In the genomic region with DNA sequence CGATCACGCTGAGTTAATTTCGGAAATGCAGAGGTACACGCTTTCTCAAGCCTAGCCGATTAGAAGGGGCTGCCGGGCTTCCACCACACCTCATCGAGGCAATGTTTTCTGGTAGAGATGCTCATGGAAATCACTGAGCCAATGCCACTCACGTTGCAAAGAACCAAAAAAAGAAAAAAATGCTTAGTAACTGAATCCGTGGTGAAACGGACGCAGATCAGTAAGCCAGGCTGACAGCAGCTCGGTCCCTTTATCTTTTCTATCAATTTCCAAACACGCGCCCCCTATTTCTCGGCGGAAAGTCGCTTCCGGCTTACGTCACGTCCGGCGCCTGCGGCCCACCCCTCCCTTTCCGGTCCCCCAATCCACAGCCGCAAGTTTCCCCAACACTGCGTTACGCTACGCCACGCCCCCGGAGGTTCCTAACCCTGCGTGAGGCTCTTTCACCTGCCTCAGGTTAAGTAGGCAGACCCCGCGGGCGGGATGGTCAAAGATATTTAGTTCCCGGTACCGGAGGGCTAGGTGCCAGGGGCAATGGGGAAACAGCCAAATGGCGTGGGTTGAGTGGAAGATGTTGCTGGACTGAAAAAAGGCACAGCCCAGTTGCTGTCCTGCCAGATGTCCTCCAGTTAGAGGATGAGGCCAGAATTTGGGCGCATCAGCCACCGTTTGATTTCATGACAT, we compare ENCODE assay signal across 8 cellular contexts. TPM values are rescaled to one million over a fixed set of nuclear protein-coding genes. Genes with fewer than 3 reads are reported as not detected.
DNase-seq lines count a peak whose midpoint lies in the region; TF ChIP-seq lines count a peak whose summit lies in the region.

A gene with protein sequence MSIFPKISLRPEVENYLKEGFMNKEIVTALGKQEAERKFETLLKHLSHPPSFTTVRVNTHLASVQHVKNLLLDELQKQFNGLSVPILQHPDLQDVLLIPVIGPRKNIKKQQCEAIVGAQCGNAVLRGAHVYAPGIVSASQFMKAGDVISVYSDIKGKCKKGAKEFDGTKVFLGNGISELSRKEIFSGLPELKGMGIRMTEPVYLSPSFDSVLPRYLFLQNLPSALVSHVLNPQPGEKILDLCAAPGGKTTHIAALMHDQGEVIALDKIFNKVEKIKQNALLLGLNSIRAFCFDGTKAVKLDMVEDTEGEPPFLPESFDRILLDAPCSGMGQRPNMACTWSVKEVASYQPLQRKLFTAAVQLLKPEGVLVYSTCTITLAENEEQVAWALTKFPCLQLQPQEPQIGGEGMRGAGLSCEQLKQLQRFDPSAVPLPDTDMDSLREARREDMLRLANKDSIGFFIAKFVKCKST (minus strand): TSS at position 264 of the 684 bp plus-strand sequence. CDS start 384 bp downstream, outside the sequence.

- H3K27ac Mint-ChIP-seq in activated naive CD4-positive, alpha-beta T cell treated with anti-CD3 and anti-CD28 coated beads, Interleukin-2, amount 50 U/mL, for 24 hours, result peak within 1 kb of the TSS; percentile 97
- peak within 1 kb of the TSS; percentile 97 for H3K27ac Mint-ChIP-seq in glutamatergic neuron (ENCODE audit: unreplicated experiment)

- no peaks in the 10 kb centered on the region for H3K27me3 ChIP-seq in SK-N-SH (ENCODE audit: insufficient read depth)
- H3K27me3 ChIP-seq in osteoblast (ENCODE audit: insufficient read depth, low read length), result no peaks in the 10 kb centered on the region
- no peaks in the 10 kb centered on the region for H3K27me3 ChIP-seq in thymus (ENCODE audit: control insufficient read depth, insufficient read depth)

- TF ChIP-seq CTCF in HEK293 (tag by site-specific recombination; IDR thresholded peaks at IDR 0.05) (peak; percentile 43; the same call in 1 of the 2 replicates), SK-N-SH (IDR thresholded peaks at IDR 0.05) (no peak), glutamatergic neuron (IDR thresholded peaks at IDR 0.05; ENCODE audit: partially characterized antibody, unreplicated experiment) (no peak), osteoblast (IDR thresholded peaks at IDR 0.05; ENCODE audit: extremely low read depth, low read depth, low read length) (no peak)

- H3K4me1 Mint-ChIP-seq in activated naive CD4-positive, alpha-beta T cell treated with anti-CD3 and anti-CD28 coated beads, Interleukin-2, amount 50 U/mL, for 24 hours, result peaks cover 52% of the 10 kb centered on the region
- peaks cover 11% of the 10 kb centered on the region for H3K4me1 Mint-ChIP-seq in glutamatergic neuron (ENCODE audit: low read depth, unreplicated experiment)

- H3K36me3 Mint-ChIP-seq in activated naive CD4-positive, alpha-beta T cell treated with anti-CD3 and anti-CD28 coated beads, Interleukin-2, amount 50 U/mL, for 24 hours, result peaks cover 4% of the 10 kb centered on the region
- H3K36me3 Mint-ChIP-seq in glutamatergic neuron (ENCODE audit: unreplicated experiment), result no peaks in the 10 kb centered on the region

- H3K9me3 Mint-ChIP-seq in activated naive CD4-positive, alpha-beta T cell treated with anti-CD3 and anti-CD28 coated beads, Interleukin-2, amount 50 U/mL, for 24 hours, result no peaks in the 10 kb centered on the region
- peaks cover 3% of the 10 kb centered on the region for H3K9me3 Mint-ChIP-seq in glutamatergic neuron (ENCODE audit: unreplicated experiment)

- no peaks in the 10 kb centered on the region; the same call in 1 of the 2 replicates for H3K4me1 ChIP-seq in HEK293 (ENCODE audit: control insufficient read depth, insufficient read depth, low read length)
- no peaks in the 10 kb centered on the region; a peak in 2 of 4 replicates for H3K4me1 ChIP-seq in SK-N-SH (ENCODE audit: control insufficient read depth in 1 of 2, insufficient read depth in 2 of 2, low read depth in 1 of 2, low read length in 1 of 2)
- H3K4me1 ChIP-seq in osteoblast (ENCODE audit: insufficient read depth, low read length), result peaks cover 13% of the 10 kb centered on the region
- peaks cover 11% of the 10 kb centered on the region for H3K4me1 ChIP-seq in thymus (ENCODE audit: control insufficient read depth, insufficient read depth, low read length)

- H4K20me1 ChIP-seq in SK-N-SH (ENCODE audit: insufficient read depth), result no peaks in the 10 kb centered on the region
- H4K20me1 ChIP-seq in osteoblast (ENCODE audit: insufficient read depth, low read length), result no peaks in the 10 kb centered on the region

- H3K9me3 ChIP-seq in HEK293 (ENCODE audit: control insufficient read depth, insufficient read depth, low read depth, low read length) (no peaks in the 10 kb centered on the region), SK-N-SH (no peaks in the 10 kb centered on the region), osteoblast (ENCODE audit: low read depth, low read length) (no peaks in the 10 kb centered on the region), thymus (ENCODE audit: control insufficient read depth) (no peaks in the 10 kb centered on the region)

- CTCF ChIA-PET in HEK293 (lab: Yijun Ruan, JAX), result interaction anchor here (0.6 kb wide), 1 partner anchor 24 kb away, joined by 3 read pairs; no protein-coding TSS in a partner anchor
- CTCF ChIA-PET in SK-N-SH (lab: Yijun Ruan, JAX), result interaction anchor here (0.7 kb wide), 1 partner anchor 1287 kb away, joined by 3 read pairs; no protein-coding TSS in a partner anchor

- H3K27ac ChIP-seq in HEK293 (ENCODE audit: extremely low read depth, low read depth, low read length), result peak within 1 kb of the TSS; percentile 42; the same call in 1 of the 2 replicates
- peak within 1 kb of the TSS; percentile 74 to 93 for H3K27ac ChIP-seq in SK-N-SH (ENCODE audit: low read depth in 2 of 2, low read length in 1 of 2)
- peak within 1 kb of the TSS; percentile 80 for H3K27ac ChIP-seq in osteoblast (ENCODE audit: low read depth, low read length)
- peak within 1 kb of the TSS; percentile 95 for H3K27ac ChIP-seq in thymus (ENCODE audit: low read depth)

- H3K36me3 ChIP-seq in HEK293 (ENCODE audit: control insufficient read depth in 2 of 2, insufficient read depth in 1 of 2, low read length in 2 of 2), result peaks cover 3 to 10% of the 10 kb centered on the region in 2 experiments
- peaks cover 0 to 7% of the 10 kb centered on the region in 2 experiments for H3K36me3 ChIP-seq in SK-N-SH (replicated peaks in 1 of 2; ENCODE audit: control insufficient read depth in 1 of 2, insufficient read depth in 2 of 2, low read length in 1 of 2)
- no peaks in the 10 kb centered on the region for H3K36me3 ChIP-seq in osteoblast (ENCODE audit: insufficient read depth, low read length)
- no peaks in the 10 kb centered on the region for H3K36me3 ChIP-seq in thymus (ENCODE audit: control insufficient read depth, insufficient read depth)

- peaks cover 30% of the 10 kb centered on the region for H3K79me2 ChIP-seq in SK-N-SH (ENCODE audit: insufficient read depth)
- H3K79me2 ChIP-seq in osteoblast (ENCODE audit: insufficient read depth, low read length), result peaks cover 23% of the 10 kb centered on the region

- H3K4me2 ChIP-seq in SK-N-SH (peak within 1 kb of the TSS; percentile 83), osteoblast (ENCODE audit: insufficient read depth, low read length) (peak within 1 kb of the TSS; percentile 95)

- under 1% methylated on average over 39 of the region's 39 CpGs for WGBS in SK-N-SH (ENCODE audit: low lambda C conversion rate)
- under 1% methylated on average over 39 of the region's 39 CpGs for WGBS in thymus

- no peaks in the 10 kb centered on the region for H3K9me2 ChIP-seq in SK-N-SH

- no peaks in the 10 kb centered on the region for H3F3A ChIP-seq in SK-N-SH (replicated peaks; ENCODE audit: insufficient read depth)

- no peak for TF ChIP-seq EP300 in SK-N-SH (IDR thresholded peaks at IDR 0.05; ENCODE audit: borderline replicate concordance in 1 of 2, low read depth in 1 of 2, low read length in 1 of 2)

- POLR2A ChIA-PET in HEK293 (lab: Yijun Ruan, JAX), result interaction anchor here (0.6 to 1.0 kb wide), 2 partner anchors 8 to 316 kb away, joined by 3 to 5 read pairs; partner anchors contain the start of gene ARL5B
- POLR2A ChIA-PET in SK-N-SH (lab: Yijun Ruan, JAX), result interaction anchor here (0.7 kb wide), 1 partner anchor 53 kb away, joined by 4 read pairs; no protein-coding TSS in a partner anchor

- peak within 1 kb of the TSS; percentile 70 for H3K4me3 ChIP-seq in HEK293 (ENCODE audit: low read depth, low read length)
- H3K4me3 ChIP-seq in SK-N-SH (ENCODE audit: low read depth in 2 of 2, low read length in 1 of 2), result peak within 1 kb of the TSS; percentile 85 to 87
- H3K4me3 ChIP-seq in osteoblast (ENCODE audit: insufficient read depth, low read length), result peak within 1 kb of the TSS; percentile 84
- H3K4me3 ChIP-seq in thymus (ENCODE audit: low read length), result peak within 1 kb of the TSS; percentile 62

- peak within 1 kb of the TSS; percentile 96 for H3K4me3 Mint-ChIP-seq in activated naive CD4-positive, alpha-beta T cell treated with anti-CD3 and anti-CD28 coated beads, Interleukin-2, amount 50 U/mL, for 24 hours
- peak within 1 kb of the TSS; percentile 97 for H3K4me3 Mint-ChIP-seq in glutamatergic neuron (ENCODE audit: unreplicated experiment)

- H3K27me3 Mint-ChIP-seq in activated naive CD4-positive, alpha-beta T cell treated with anti-CD3 and anti-CD28 coated beads, Interleukin-2, amount 50 U/mL, for 24 hours, result no peaks in the 10 kb centered on the region
- H3K27me3 Mint-ChIP-seq in glutamatergic neuron (ENCODE audit: unreplicated experiment), result peaks cover 2% of the 10 kb centered on the region

- TF ChIP-seq RAD21 in SK-N-SH (IDR thresholded peaks at IDR 0.05; ENCODE audit: low read length), result no peak

- peak; percentile 59 for DNase-seq in GM04504 (ENCODE audit: low read depth)
- peak; percentile 82 for DNase-seq in MV-4-11 (lab: John Stamatoyannopoulos, UW)
- DNase-seq in SK-N-SH, result peak; percentile 82
- peak; percentile 92 for DNase-seq in glutamatergic neuron
- peak; percentile 84 for DNase-seq in osteoblast (ENCODE audit: insufficient read length, low spot score, missing footprints)

- peak within 1 kb of the TSS; percentile 68 for H3K9ac ChIP-seq in SK-N-SH

- H2AFZ ChIP-seq in SK-N-SH (ENCODE audit: low read depth) (peak within 1 kb of the TSS; percentile 78), osteoblast (ENCODE audit: low read length) (peak within 1 kb of the TSS; percentile 92)

TF ChIP-seq in HEK293, 187 proteins besides CTCF, POLR2A, EP300 and RAD21 (continues in another document):
- TF ChIP-seq ZNF670 (tag by site-specific recombination; IDR thresholded peaks at IDR 0.05; ENCODE audit: low read depth) (no peak), GLI4 (tag by site-specific recombination; IDR thresholded peaks at IDR 0.05) (0 out of 2 replicates have a peak, but pooled peaks have one; percentile 20), ZNF16 (tag by site-specific recombination; IDR thresholded peaks at IDR 0.05; ENCODE audit: low read depth) (no peak)

TF ChIP-seq in SK-N-SH, 30 proteins besides CTCF, POLR2A, EP300 and RAD21 (continues in another document):
- TF ChIP-seq FOXJ3 (CRISPR knock-in tag; IDR thresholded peaks at IDR 0.05), result no peak
- peak; percentile 92 for TF ChIP-seq GATA2 (CRISPR knock-in tag; IDR thresholded peaks at IDR 0.05)

RNA-seq across cellular contexts. Expression of the gene that starts here (rescaled TPM):
- polyA plus RNA-seq in SK-N-SH (2012; rRNA removed) (5.3 and 7.8 TPM in 2 replicates), thymus (24.6 TPM)
- polyA plus RNA-seq in SK-N-SH (2012; cell fraction: cytosol; rRNA removed), result 5.7 and 6.6 TPM in 2 replicates
- polyA plus RNA-seq in SK-N-SH (2012; cell fraction: nucleus; rRNA removed), result 8.7 and 16.3 TPM in 2 replicates
- total RNA-seq in glutamatergic neuron (ENCODE audit: unreplicated experiment) (20.7 TPM), osteoblast (4.7 and 6.8 TPM in 2 replicates)

Comparison
In these comparisons a context has a peak if more than half of its experiments do, and no peak if none do; other contexts are left out.
1. Peak in every context shown above with its lines: DNase-seq, H3K4me3 ChIP-seq and H3K27ac ChIP-seq.
2. H3K27ac ChIP-seq: peak in every context shown above with its lines; median percentile 95 in thymus; 84 in SK-N-SH; 80 in osteoblast; 42 in HEK293.